Comparison of ENCODE assay signal across 17 cellular contexts in genomic region chr1:188270497-188270896, GRCh38.
DNase-seq lines count a peak whose midpoint lies in the region; ATAC-seq and TF ChIP-seq lines count a peak whose summit lies in the region.
"Had no signal": no experiment of that assay in that cellular context is flagged by ENCODE, and none has a peak within 500 bp of the region (broad histone marks: within the 10 kb centered on the region; RNA-seq: fewer than 3 reads in every experiment).

No MANE protein-coding gene starts in this region.

- H3K4me3 ChIP-seq in testis = no peak overlapping the region
- no peak overlapping the region for H3K4me3 ChIP-seq in mucosa of descending colon
- H3K4me3 ChIP-seq: BLaER1 treated with 17β-estradiol and CSF1 and Interleukin-3, amounts not matched to agents 10 nM and 100 nM had no signal

- H3K4me1 ChIP-seq in testis = no peaks in the 10 kb centered on the region
- H3K4me1 ChIP-seq in mucosa of descending colon (ENCODE audit: low read depth) = no peaks in the 10 kb centered on the region
- H3K4me1 ChIP-seq: BLaER1 treated with 17β-estradiol and CSF1 and Interleukin-3, amounts not matched to agents 10 nM and 100 nM had no signal

- H3K27ac Mint-ChIP-seq in nephron progenitor cell = no peak overlapping the region
- H3K27ac Mint-ChIP-seq: B cell; CD8-positive, alpha-beta T cell; IgD-negative memory B cell had no signal

- H3K9me3 ChIP-seq in testis = no peaks in the 10 kb centered on the region
- peaks cover 4% of the 10 kb centered on the region for H3K9me3 ChIP-seq in mucosa of descending colon

- whole genome bisulfite sequencing in testis, 2 donors = 94 to 96% methylated on average over 1 of the region's 1 CpG

- no peaks in the 10 kb centered on the region for H3K27me3 ChIP-seq in testis
- H3K27me3 ChIP-seq: BLaER1 treated with 17β-estradiol and CSF1 and Interleukin-3, amounts not matched to agents 10 nM and 100 nM had no signal

- no peak overlapping the region for H3K27ac ChIP-seq in testis
- H3K27ac ChIP-seq: BLaER1 treated with 17β-estradiol and CSF1 and Interleukin-3, amounts not matched to agents 10 nM and 100 nM had no signal

- peak; percentile 8 for DNase-seq in A172 (ENCODE audit: low spot score)
- DNase-seq in M059J (ENCODE audit: low read depth) = peak; percentile 22
- DNase-seq in kidney tubule cell (ENCODE audit: low spot score) = peak; percentile 33
- DNase-seq in nephron progenitor cell = no peak
- no peak for DNase-seq in testis
- no peak for DNase-seq in mucosa of descending colon
- DNase-seq: 8988T; Calu3; CD8-positive, alpha-beta T cell; DMS 273 treated with DMSO at 0.1 percent for 48 hours; H9; KBM-7 had no signal

- peaks cover 4% of the 10 kb centered on the region for H3K9me3 Mint-ChIP-seq in nephron progenitor cell
- H3K9me3 Mint-ChIP-seq: IgD-negative memory B cell had no signal

- H3K36me3 ChIP-seq in testis (ENCODE audit: low read depth, missing control alignments) = no peaks in the 10 kb centered on the region
- H3K36me3 ChIP-seq in mucosa of descending colon (ENCODE audit: low read depth) = no peaks in the 10 kb centered on the region
- H3K36me3 ChIP-seq: BLaER1 treated with 17β-estradiol and CSF1 and Interleukin-3, amounts not matched to agents 10 nM and 100 nM had no signal

- intact Hi-C loops in testis (cut with DNase I; ENCODE audit: low total_unique reads) = no loop called here
- intact Hi-C loops in mucosa of descending colon (cut with DNase I, micrococcal nuclease) = no loop called here

- H3K4me3 Mint-ChIP-seq in nephron progenitor cell = no peak overlapping the region
- H3K4me3 Mint-ChIP-seq: B cell; CD8-positive, alpha-beta T cell; H9; IgD-negative memory B cell had no signal

- ATAC-seq in GM18868 (IDR thresholded peaks at IDR 0.05; ENCODE audit: unreplicated experiment) = peak; percentile 77
- ATAC-seq in mucosa of descending colon = no peak
- ATAC-seq: CD8-positive, alpha-beta T cell; HepG2 had no signal

- H3K4me1 Mint-ChIP-seq in nephron progenitor cell = no peaks in the 10 kb centered on the region
- H3K4me1 Mint-ChIP-seq: B cell, H9, IgD-negative memory B cell had no signal

- no peak for TF ChIP-seq POLR2A in testis (IDR thresholded peaks at IDR 0.05)

- H3K27me3 Mint-ChIP-seq in nephron progenitor cell (ENCODE audit: low read depth, poor library complexity) = no peaks in the 10 kb centered on the region
- H3K27me3 Mint-ChIP-seq: B cell, IgD-negative memory B cell had no signal

- TF ChIP-seq CTCF in nephron progenitor cell (IDR thresholded peaks at IDR 0.05) = no peak
- no peak for TF ChIP-seq CTCF in testis (IDR thresholded peaks at IDR 0.05)
- no peak for TF ChIP-seq CTCF in mucosa of descending colon (IDR thresholded peaks at IDR 0.05)

- no peaks in the 10 kb centered on the region for H3K36me3 Mint-ChIP-seq in nephron progenitor cell (ENCODE audit: low read depth)
- H3K36me3 Mint-ChIP-seq: CD8-positive, alpha-beta T cell; IgD-negative memory B cell had no signal

Comparison
In these comparisons a context has a peak if more than half of its experiments do, and no peak if none do; other contexts are left out.
1. DNase-seq: peak in A172 (single experiment), M059J (single experiment) and kidney tubule cell (single experiment); none in nephron progenitor cell (single experiment), testis (single experiment) and mucosa of descending colon (0 of 3).